22 cellular contexts compared by ENCODE assay signal in the genomic region with DNA sequence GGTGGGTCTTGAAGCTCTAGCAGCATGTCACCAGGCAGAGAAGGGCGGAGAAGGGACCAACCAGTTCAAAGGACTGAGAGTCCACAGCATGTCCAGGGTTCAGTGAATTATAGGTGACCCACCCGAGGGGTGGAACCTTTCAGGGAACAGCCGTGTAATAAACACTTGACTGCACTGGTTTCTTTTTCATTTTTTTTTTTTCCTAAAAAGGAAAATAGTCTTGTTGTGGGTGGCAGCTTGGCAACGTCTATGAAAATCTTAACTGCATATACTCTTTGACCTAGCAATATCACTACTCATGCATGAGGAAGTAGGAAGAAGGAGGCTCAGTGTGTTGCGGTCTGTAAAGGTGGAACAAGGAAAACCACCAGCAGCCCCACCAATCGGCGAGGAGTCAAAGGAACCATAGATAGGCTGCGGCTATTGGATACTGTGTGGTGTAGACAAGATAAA. TPM values are rescaled to one million over a fixed set of nuclear protein-coding genes. Genes with fewer than 3 reads are reported as not detected.
A peak's percentile ranks its signal among the peaks of the same experiment; 100 is the strongest.
DNase-seq lines count a peak whose midpoint lies in the region; ATAC-seq and TF ChIP-seq lines count a peak whose summit lies in the region.
"Had no signal": no experiment of that assay in that cellular context is flagged by ENCODE, and none has a peak within 500 bp of the region (broad histone marks: within the 10 kb centered on the region; RNA-seq: fewer than 3 reads in every experiment).

No MANE protein-coding gene starts in this region.

- no peak overlapping the region for H3K9ac ChIP-seq in endodermal cell (ENCODE audit: extremely low read depth, low read length, poor library complexity, severe bottlenecking)

- H3K27ac ChIP-seq in PC-9: peak overlapping the region; percentile 49
- H3K27ac ChIP-seq in endodermal cell (ENCODE audit: low read depth, low read length): no peak overlapping the region
- no peak overlapping the region for H3K27ac ChIP-seq in vagina
- H3K27ac ChIP-seq: adrenal gland, lower lobe of right lung, uterus had no signal

- peaks cover 17% of the 10 kb centered on the region; the same call in 1 of the 2 replicates for H3F3A ChIP-seq in PC-9 (ENCODE audit: insufficient read depth, low read depth)

- H3K36me3 ChIP-seq in PC-9 (ENCODE audit: low read depth) (no peaks in the 10 kb centered on the region), endodermal cell (ENCODE audit: control insufficient read depth, insufficient read depth, low read length) (no peaks in the 10 kb centered on the region), vagina (no peaks in the 10 kb centered on the region)
- H3K36me3 ChIP-seq: adrenal gland, lower lobe of right lung, uterus had no signal

- H3K9me3 Mint-ChIP-seq in type B pancreatic cell: no peaks in the 10 kb centered on the region
- peaks cover 2% of the 10 kb centered on the region for H3K9me3 Mint-ChIP-seq in endodermal cell
- H3K9me3 Mint-ChIP-seq: immature natural killer cell had no signal

- TF ChIP-seq CTCF in PC-9 (conservative IDR thresholded peaks at IDR 0.05) (no peak; the same call in 1 of the 2 replicates), type B pancreatic cell (conservative IDR thresholded peaks at IDR 0.05) (no peak), endodermal cell (conservative IDR thresholded peaks at IDR 0.05) (no peak), vagina (IDR thresholded peaks at IDR 0.05) (no peak)

- H3K4me1 ChIP-seq in PC-9 (replicated peaks; ENCODE audit: insufficient read depth) (peaks cover 20% of the 10 kb centered on the region), endodermal cell (ENCODE audit: control insufficient read depth, insufficient read depth, low read length) (no peaks in the 10 kb centered on the region), vagina (no peaks in the 10 kb centered on the region)
- H3K4me1 ChIP-seq: adrenal gland, lower lobe of right lung, uterus had no signal

- no peak overlapping the region for H2AFZ ChIP-seq in PC-9

- no peak overlapping the region for H3K4me3 ChIP-seq in PC-9
- no peak overlapping the region for H3K4me3 ChIP-seq in endodermal cell (ENCODE audit: low read length)
- H3K4me3 ChIP-seq in vagina: no peak overlapping the region
- H3K4me3 ChIP-seq: adrenal gland, lower lobe of right lung, uterus had no signal

- TF ChIP-seq POLR2A in vagina (IDR thresholded peaks at IDR 0.05): no peak

- H3K4me3 Mint-ChIP-seq in type B pancreatic cell (no peak overlapping the region), endodermal cell (no peak overlapping the region)
- H3K4me3 Mint-ChIP-seq: immature natural killer cell; naive thymus-derived CD4-positive, alpha-beta T cell; stimulated activated naive CD8-positive, alpha-beta T cell treated with anti-CD3 and anti-CD28 coated beads, Interleukin-15, Interleukin-2, amounts not matched to agents 100 ng/mL and 50 ng/mL, for 24 hours had no signal

- H3K27ac Mint-ChIP-seq in type B pancreatic cell (peak overlapping the region; percentile 82), endodermal cell (no peak overlapping the region)
- H3K27ac Mint-ChIP-seq: immature natural killer cell; naive thymus-derived CD4-positive, alpha-beta T cell; stimulated activated naive CD8-positive, alpha-beta T cell treated with anti-CD3 and anti-CD28 coated beads, Interleukin-15, Interleukin-2, amounts not matched to agents 100 ng/mL and 50 ng/mL, for 24 hours had no signal

- POLR2A ChIA-PET in PC-9 (lab: Charles Lee; ENCODE audit: unreplicated experiment): interaction anchor here (0.6 kb wide), 2 partner anchors 9 to 15 kb away, joined by 3 to 4 read pairs; no protein-coding TSS in a partner anchor

- CTCF ChIA-PET in PC-9 (lab: Charles Lee): no interaction called here

- H3K36me3 Mint-ChIP-seq in type B pancreatic cell (no peaks in the 10 kb centered on the region), endodermal cell (ENCODE audit: low read depth) (no peaks in the 10 kb centered on the region)
- H3K36me3 Mint-ChIP-seq: immature natural killer cell had no signal

- no peaks in the 10 kb centered on the region for H3K79me2 ChIP-seq in PC-9 (ENCODE audit: low read depth)

- peak overlapping the region; percentile 35 for H3K4me2 ChIP-seq in PC-9

- peak; percentile 55 for ATAC-seq in esophagus mucosa
- ATAC-seq: naive thymus-derived CD4-positive, alpha-beta T cell; sciatic nerve had no signal

- H3K27me3 ChIP-seq in PC-9 (ENCODE audit: insufficient read depth, low read depth) (no peaks in the 10 kb centered on the region), endodermal cell (ENCODE audit: control insufficient read depth, insufficient read depth, low read length, poor library complexity, severe bottlenecking) (no peaks in the 10 kb centered on the region), vagina (no peaks in the 10 kb centered on the region)
- H3K27me3 ChIP-seq: uterus had no signal

- H3K27me3 Mint-ChIP-seq in type B pancreatic cell (peaks cover 30% of the 10 kb centered on the region), endodermal cell (ENCODE audit: insufficient read depth) (peaks cover 12% of the 10 kb centered on the region)

- no peaks in the 10 kb centered on the region for H3K9me3 ChIP-seq in PC-9 (ENCODE audit: insufficient read depth, low read depth)
- peaks cover 42% of the 10 kb centered on the region for H3K9me3 ChIP-seq in endodermal cell (ENCODE audit: control insufficient read depth, low read length)
- no peaks in the 10 kb centered on the region for H3K9me3 ChIP-seq in vagina
- H3K9me3 ChIP-seq: adrenal gland, lower lobe of right lung had no signal

- 92% methylated on average over 4 to 7 of the region's 8 CpGs for WGBS in endodermal cell (ENCODE audit: insufficient coverage in 1 of 2, insufficient read length in 1 of 2), 2 experiments

- no TSS peak for BruUV-seq in PC-9 (replicated peaks; lab: Mats Ljungman, UMichigan)

- no peaks in the 10 kb centered on the region for H4K20me1 ChIP-seq in PC-9 (ENCODE audit: insufficient read depth)

- H3K9me2 ChIP-seq in PC-9 (ENCODE audit: insufficient read depth): no peaks in the 10 kb centered on the region

- no peaks in the 10 kb centered on the region for H3K4me1 Mint-ChIP-seq in type B pancreatic cell (ENCODE audit: unreplicated experiment)
- no peaks in the 10 kb centered on the region for H3K4me1 Mint-ChIP-seq in endodermal cell
- H3K4me1 Mint-ChIP-seq: immature natural killer cell had no signal

- intact Hi-C loops in PC-9 (cut with micrococcal nuclease; ENCODE audit: unreplicated experiment): loop anchor here (2.0 kb wide), 1 partner anchor 24 kb away; no protein-coding TSS in a partner anchor
- intact Hi-C loops in vagina (cut with DNase I): no loop called here

- peak; percentile 67 for DNase-seq in KBM-7
- peak; percentile 62 to 91 for DNase-seq in PC-9
- DNase-seq in type B pancreatic cell (ENCODE audit: extremely low spot score, unreplicated experiment): no peak
- no peak for DNase-seq in GF-D8 (lab: John Stamatoyannopoulos, UW)
- no peak for DNase-seq in endodermal cell
- no peak for DNase-seq in vagina (ENCODE audit: extremely low spot score in 2 of 2)
- DNase-seq: activated CD4-positive, alpha-beta T cell treated with anti-CD3 and anti-CD28 coated beads for 48 hours; adrenal gland; effector CD4-positive, alpha-beta T cell; glutamatergic neuron; immature natural killer cell; lower lobe of right lung; naive thymus-derived CD4-positive, alpha-beta T cell; NCI-H187; SIG-M5; uterus had no signal

- in situ Hi-C loops in KBM-7 (cut with MboI; ENCODE audit: low pct_unique_long_range_greater_than_20kb, low sequenced_read_pairs): no loop called here

RNA-seq across cellular contexts. Expression of gene MYH14, which starts 13.0 kb away (rescaled TPM):
- 115 and 169 TPM in 2 replicates for total RNA-seq in PC-9 (2021)
- total RNA-seq in esophagus mucosa: 66.0 TPM
- 93.9 and 225 TPM in 2 replicates for total RNA-seq in type B pancreatic cell (ENCODE audit: low replicate concordance)
- 10 to 100 TPM; 12.8 to 16.7 TPM for total RNA-seq in endodermal cell
- polyA plus RNA-seq in endodermal cell (2013, experiment 1 of 2): 1.1 TPM
- polyA plus RNA-seq in endodermal cell (2013, experiment 2 of 2): 0.99 TPM
- total RNA-seq in vagina: 51.6 TPM
- total RNA-seq: naive thymus-derived CD4-positive, alpha-beta T cell; osteocyte; T-helper 2 cell treated with Interferon-gamma antibody and Interleukin-4, amounts not matched to agents 100 ng/mL and 5 ng/mL, for 36 hours had no signal
- polyA plus RNA-seq: immature natural killer cell; naive thymus-derived CD4-positive, alpha-beta T cell had no signal

RNA-seq across cellular contexts. Expression of gene IZUMO2, which starts 27.4 kb away (rescaled TPM):
- not detected in 2 replicates for total RNA-seq in PC-9 (2021)
- not detected for total RNA-seq in esophagus mucosa
- not detected in 2 replicates for total RNA-seq in type B pancreatic cell (ENCODE audit: low replicate concordance)
- total RNA-seq in endodermal cell: not detected
- not detected for polyA plus RNA-seq in endodermal cell (2013, experiment 1 of 2)
- not detected for polyA plus RNA-seq in endodermal cell (2013, experiment 2 of 2)
- not detected for total RNA-seq in vagina
- total RNA-seq: adrenal gland; cardiac septum; lower lobe of right lung; naive thymus-derived CD4-positive, alpha-beta T cell; osteocyte; sciatic nerve; T-helper 2 cell treated with Interferon-gamma antibody and Interleukin-4, amounts not matched to agents 100 ng/mL and 5 ng/mL, for 36 hours; uterus had no signal
- polyA plus RNA-seq: adrenal gland; immature natural killer cell; naive thymus-derived CD4-positive, alpha-beta T cell had no signal

Comparison
In these comparisons a context has a peak if more than half of its experiments do, and no peak if none do; other contexts are left out.
1. DNase-seq: peak in KBM-7 (single experiment) and PC-9 (2 of 2); none in type B pancreatic cell (single experiment), GF-D8 (single experiment), endodermal cell (single experiment) and vagina (0 of 2).